Comparison of ENCODE assay signal across 11 cellular contexts in genomic region chr20:33285861-33286495, GRCh38. TPM values are rescaled to one million over a fixed set of nuclear protein-coding genes. Genes with fewer than 3 reads are reported as not detected.
"Had no signal": no experiment of that assay in that cellular context is flagged by ENCODE, and none has a peak within 500 bp of the region (broad histone marks: within the 10 kb centered on the region; RNA-seq: fewer than 3 reads in every experiment).

No MANE protein-coding gene starts in this region.

- FAIRE-seq: H1, H54, HTR-8/SVneo had no signal

- H3K27ac Mint-ChIP-seq: IgD-negative memory B cell had no signal

- H3K4me3 Mint-ChIP-seq: IgD-negative memory B cell had no signal

- H3K4me3 ChIP-seq: GM23248, HAP-1 had no signal

- H3K36me3 ChIP-seq: HAP-1 had no signal

- H3K27ac ChIP-seq: GM23248, KMS-11 had no signal

- ATAC-seq: HCT116 had no signal

- DNase-seq: GM23248, Karpas-422, KBM-7 had no signal

- H3K9ac ChIP-seq: GM23248, KMS-11 had no signal

- H3K4me1 ChIP-seq: HAP-1 had no signal

- H3K4me2 ChIP-seq: KMS-11 had no signal

- H2AFZ ChIP-seq: GM23248 had no signal

- H3K4me1 Mint-ChIP-seq: IgD-negative memory B cell had no signal

- H3K9me3 ChIP-seq: HAP-1 had no signal

RNA-seq across cellular contexts. Expression of gene BPIFB1, which starts 3.0 kb away (rescaled TPM):
- total RNA-seq: GM23248, H1, HT-29 had no signal
- polyA plus RNA-seq: GM23248, H1, IgD-negative memory B cell had no signal

RNA-seq across cellular contexts. Expression of gene BPIFA1, which starts 50.2 kb away (rescaled TPM):
- total RNA-seq: GM23248, H1, HT-29 had no signal
- polyA plus RNA-seq: GM23248, H1, IgD-negative memory B cell had no signal
